13 cellular contexts compared by ENCODE assay signal in genomic region chr22:38943181-38943580, GRCh38. TPM values are rescaled to one million over a fixed set of nuclear protein-coding genes. Genes with fewer than 3 reads are reported as not detected.
DNase-seq lines count a peak whose midpoint lies in the region; ATAC-seq and TF ChIP-seq lines count a peak whose summit lies in the region.
"Had no signal": no experiment of that assay in that cellular context is flagged by ENCODE, and none has a peak within 500 bp of the region (broad histone marks: within the 10 kb centered on the region; RNA-seq: fewer than 3 reads in every experiment).

No MANE protein-coding gene starts in this region.

- no peak overlapping the region for H3K27ac Mint-ChIP-seq in activated naive CD8-positive, alpha-beta T cell
- peak overlapping the region; percentile 82 to 95 for H3K27ac Mint-ChIP-seq in natural killer cell treated with Interleukin-12 subunit alpha and Interleukin-12 subunit beta and Interleukin-15 and Interleukin-18, amount 100 ng/mL, for 72 hours

- no peak overlapping the region for H3K9ac ChIP-seq in HCT116 (ENCODE audit: low read length)
- no peak overlapping the region for H3K9ac ChIP-seq in neuronal stem cell (ENCODE audit: low read depth, low read length, poor library complexity)

- ATAC-seq in HCT116: 0 out of 2 replicates have a peak, but pooled peaks have one; percentile 42
- ATAC-seq in natural killer cell treated with Interleukin-12 subunit alpha and Interleukin-12 subunit beta and Interleukin-15 and Interleukin-18, amount 100 ng/mL, for 72 hours: no peak
- ATAC-seq in GM19463 (IDR thresholded peaks at IDR 0.05; ENCODE audit: unreplicated experiment): no peak
- ATAC-seq: A549; activated CD4-positive, CD25-positive, alpha-beta regulatory T cell treated with anti-CD3 and anti-CD28 coated beads, Interleukin-2, amount 50 U/mL, for 24 hours had no signal

- POLR2A ChIA-PET in HCT116 (lab: Charles Lee): no interaction called here

- no peak overlapping the region for H2BK15ac ChIP-seq in neuronal stem cell (ENCODE audit: low read length)

- no peak overlapping the region for H4K91ac ChIP-seq in neuronal stem cell (ENCODE audit: low read depth, low read length, poor library complexity)

- no peak overlapping the region for H3K18ac ChIP-seq in neuronal stem cell (ENCODE audit: low read length)

- H3K9me3 ChIP-seq in HCT116 (ENCODE audit: control insufficient read depth in 1 of 2, insufficient read depth in 1 of 2, low read depth in 1 of 2, low read length in 2 of 2): no peaks in the 10 kb centered on the region
- H3K9me3 ChIP-seq in neuronal stem cell (replicated peaks in 1 of 2; ENCODE audit: control insufficient read depth in 2 of 2, insufficient read depth in 1 of 2, low read depth in 1 of 2, low read length in 2 of 2): no peaks in the 10 kb centered on the region
- H3K9me3 ChIP-seq: A549 had no signal

- H3K23ac ChIP-seq in neuronal stem cell (ENCODE audit: low read depth, low read length, poor library complexity): no peak overlapping the region

- CTCF ChIA-PET in HCT116 (lab: Charles Lee): interaction anchor here (1.0 kb wide), 1 partner anchor 16 kb away, joined by 3 read pairs; no protein-coding TSS in a partner anchor

- TF ChIP-seq RAD21 in HCT116 (IDR thresholded peaks at IDR 0.05; ENCODE audit: low read depth): no peak

- H4K20me1 ChIP-seq in HCT116 (ENCODE audit: insufficient read depth): no peaks in the 10 kb centered on the region

- TF ChIP-seq CTCF in HCT116 (IDR thresholded peaks at IDR 0.05 in 2 of 3, conservative IDR thresholded peaks at IDR 0.05 in 1 of 3; ENCODE audit: borderline replicate concordance in 1 of 3, insufficient read depth in 1 of 3, low read depth in 2 of 3, low read length in 2 of 3): no peak

- no peak overlapping the region for H2BK5ac ChIP-seq in neuronal stem cell (ENCODE audit: low read length)

- intact Hi-C loops in HCT116 (cut with micrococcal nuclease): no loop called here

- H3K14ac ChIP-seq in neuronal stem cell (ENCODE audit: low read length): no peak overlapping the region

- no peak overlapping the region for H3K4ac ChIP-seq in neuronal stem cell (ENCODE audit: low read length)

- H3K27ac ChIP-seq in HCT116 (ENCODE audit: low read depth, low read length) (no peak overlapping the region), neuronal stem cell (replicated peaks; ENCODE audit: low read length) (no peak overlapping the region)
- H3K27ac ChIP-seq: A549, PC-9 had no signal

- RAD21 ChIA-PET in HCT116 (lab: Charles Lee; ENCODE audit: low non-redundant PET in 1 of 2, low total read pairs in 2 of 2, uncharacterized antibody in 2 of 2, unreplicated experiment in 2 of 2): no interaction called here

- DNase-seq in NCI-H2171 treated with DMSO at 0.1 percent for 48 hours (lab: John Stamatoyannopoulos, UW): peak; percentile 17
- DNase-seq in NCI-H2171 (lab: John Stamatoyannopoulos, UW): no peak
- no peak for DNase-seq in HCT116 (ENCODE audit: low read depth, low spot score)
- DNase-seq in natural killer cell treated with Interleukin-12 subunit alpha and Interleukin-12 subunit beta and Interleukin-15 and Interleukin-18, amount 100 ng/mL, for 72 hours (ENCODE audit: low spot score): no peak
- no peak for DNase-seq in neuronal stem cell (ENCODE audit: low spot score)
- DNase-seq in KG1 (lab: John Stamatoyannopoulos, UW): no peak
- DNase-seq: NCI-H1436, PC-9 had no signal

- H2AK5ac ChIP-seq in neuronal stem cell (ENCODE audit: low read depth, low read length): no peak overlapping the region

- H3K79me2 ChIP-seq in HCT116 (ENCODE audit: insufficient read depth, low read length): no peaks in the 10 kb centered on the region

- H3K36me3 Mint-ChIP-seq in activated naive CD8-positive, alpha-beta T cell: no peaks in the 10 kb centered on the region
- H3K36me3 Mint-ChIP-seq in natural killer cell treated with Interleukin-12 subunit alpha and Interleukin-12 subunit beta and Interleukin-15 and Interleukin-18, amount 100 ng/mL, for 72 hours: no peaks in the 10 kb centered on the region

- H3K4me1 Mint-ChIP-seq in activated naive CD8-positive, alpha-beta T cell (ENCODE audit: low read depth): peaks cover 36% of the 10 kb centered on the region
- H3K4me1 Mint-ChIP-seq in natural killer cell treated with Interleukin-12 subunit alpha and Interleukin-12 subunit beta and Interleukin-15 and Interleukin-18, amount 100 ng/mL, for 72 hours (ENCODE audit: low read depth in 2 of 2): peaks cover 36 to 63% of the 10 kb centered on the region in 2 donors

- H3K4me1 ChIP-seq in HCT116 (ENCODE audit: control insufficient read depth in 1 of 2, insufficient read depth in 2 of 2, low read length in 2 of 2) (peaks cover 0 to 5% of the 10 kb centered on the region in 2 experiments; a peak in 1 of 4 replicates), neuronal stem cell (ENCODE audit: control insufficient read depth in 2 of 2, insufficient read depth in 1 of 2, low read depth in 1 of 2, low read length in 2 of 2) (peaks cover 0 to 12% of the 10 kb centered on the region in 2 donors)
- H3K4me1 ChIP-seq: A549 had no signal

- H3K9me3 Mint-ChIP-seq in activated naive CD8-positive, alpha-beta T cell (ENCODE audit: low read depth): no peaks in the 10 kb centered on the region
- H3K9me3 Mint-ChIP-seq in natural killer cell treated with Interleukin-12 subunit alpha and Interleukin-12 subunit beta and Interleukin-15 and Interleukin-18, amount 100 ng/mL, for 72 hours: no peaks in the 10 kb centered on the region

- peaks cover 9% of the 10 kb centered on the region; the same call in 1 of the 2 replicates for H3K27me3 ChIP-seq in HCT116 (ENCODE audit: insufficient read depth, low read length)
- peaks cover 0 to 39% (median 0%) of the 10 kb centered on the region in 3 experiments for H3K27me3 ChIP-seq in neuronal stem cell (ENCODE audit: control insufficient read depth in 3 of 3, insufficient read depth in 3 of 3, low read depth in 1 of 3, low read length in 3 of 3)

- BruUV-seq in HCT116 (replicated peaks; lab: Mats Ljungman, UMichigan): no TSS peak

- H3K4me3 ChIP-seq in HCT116 (replicated peaks in 1 of 2; ENCODE audit: low read depth in 1 of 2, low read length in 2 of 2): no peak overlapping the region
- no peak overlapping the region for H3K4me3 ChIP-seq in neuronal stem cell (ENCODE audit: low read length in 2 of 2)
- H3K4me3 ChIP-seq: A549, PC-9 had no signal

- no peaks in the 10 kb centered on the region for H3K9me2 ChIP-seq in HCT116 (ENCODE audit: insufficient read depth)

- no peaks in the 10 kb centered on the region for H3K79me1 ChIP-seq in neuronal stem cell (ENCODE audit: low read depth, low read length)

- no peak overlapping the region for H2BK120ac ChIP-seq in neuronal stem cell (ENCODE audit: low read depth, low read length)

- no peak overlapping the region for H2BK12ac ChIP-seq in neuronal stem cell (ENCODE audit: low read length)

- TF ChIP-seq POLR2A in HCT116 (IDR thresholded peaks at IDR 0.05; ENCODE audit: borderline replicate concordance, extremely low read depth, insufficient read depth, insufficient read length): no peak

- peak overlapping the region; percentile 42 for H3K4me3 Mint-ChIP-seq in activated naive CD8-positive, alpha-beta T cell
- H3K4me3 Mint-ChIP-seq in natural killer cell treated with Interleukin-12 subunit alpha and Interleukin-12 subunit beta and Interleukin-15 and Interleukin-18, amount 100 ng/mL, for 72 hours: peak overlapping the region; percentile 78

- H3K27me3 Mint-ChIP-seq in activated naive CD8-positive, alpha-beta T cell: peaks cover 20% of the 10 kb centered on the region
- peaks cover 14 to 35% of the 10 kb centered on the region in 2 donors for H3K27me3 Mint-ChIP-seq in natural killer cell treated with Interleukin-12 subunit alpha and Interleukin-12 subunit beta and Interleukin-15 and Interleukin-18, amount 100 ng/mL, for 72 hours

- H2AFZ ChIP-seq in HCT116 (ENCODE audit: low read depth, low read length, poor library complexity, severe bottlenecking): no peak overlapping the region
- no peak overlapping the region for H2AFZ ChIP-seq in neuronal stem cell (ENCODE audit: low read length)
- H2AFZ ChIP-seq: PC-9 had no signal

- WGBS in neuronal stem cell (ENCODE audit: extremely low coverage in 2 of 2, insufficient read length in 2 of 2, insufficient replicate concordance in 1 of 2), 2 donors: no CpG with 5 or more reads among the region's 10 CpGs

- H3K4me2 ChIP-seq in HCT116 (ENCODE audit: low read length): no peak overlapping the region
- no peak overlapping the region for H3K4me2 ChIP-seq in neuronal stem cell (ENCODE audit: insufficient read depth, low read length, poor library complexity, severe bottlenecking)
- H3K4me2 ChIP-seq: A549, PC-9 had no signal

- H4K8ac ChIP-seq in neuronal stem cell (ENCODE audit: low read depth, low read length): no peak overlapping the region

- no peaks in the 10 kb centered on the region for H3K36me3 ChIP-seq in HCT116 (ENCODE audit: control insufficient read depth in 1 of 2, insufficient read depth in 2 of 2, low read length in 2 of 2)
- H3K36me3 ChIP-seq in neuronal stem cell (replicated peaks in 1 of 2; ENCODE audit: control insufficient read depth in 2 of 2, insufficient read depth in 2 of 2, low read length in 2 of 2): no peaks in the 10 kb centered on the region

TF ChIP-seq in HCT116, 20 proteins besides CTCF, POLR2A, EP300 and RAD21:
- TF ChIP-seq FOSL1 (IDR thresholded peaks at IDR 0.05; ENCODE audit: low read depth) (no peak), EZH2 (IDR thresholded peaks at IDR 0.05) (no peak), JUND (IDR thresholded peaks at IDR 0.05) (no peak), SRF (IDR thresholded peaks at IDR 0.05; ENCODE audit: low read depth) (no peak), CEBPB (IDR thresholded peaks at IDR 0.05; ENCODE audit: low read depth) (no peak), SIN3A (IDR thresholded peaks at IDR 0.05; ENCODE audit: low read depth) (no peak), ZNF274 (IDR thresholded peaks at IDR 0.05; ENCODE audit: low read depth, low read length) (no peak), ATF3 (IDR thresholded peaks at IDR 0.05) (no peak)

RNA-seq across cellular contexts. Expression of gene APOBEC3A, which starts 14.2 kb away (rescaled TPM):
- not detected for total RNA-seq in HCT116 (2021; ENCODE audit: unreplicated experiment)
- not detected in 2 replicates for polyA plus RNA-seq in HCT116 (2012)
- total RNA-seq in natural killer cell treated with Interleukin-12 subunit alpha and Interleukin-12 subunit beta and Interleukin-15 and Interleukin-18, amount 100 ng/mL, for 72 hours: 1 to 10 TPM in 1 of 2 donors, not detected in 1; 3.3 TPM
- not detected for polyA plus RNA-seq in neuronal stem cell (2013, experiment 1 of 2)
- not detected for polyA plus RNA-seq in neuronal stem cell (2013, experiment 2 of 2)
- total RNA-seq: PC-9 had no signal
- polyA plus RNA-seq: A549, neural cell had no signal

RNA-seq across cellular contexts. Expression of gene APOBEC3B, which starts 39.0 kb away (rescaled TPM):
- 10.3 TPM for total RNA-seq in HCT116 (2021; ENCODE audit: unreplicated experiment)
- 33.4 and 35.2 TPM in 2 replicates for polyA plus RNA-seq in HCT116 (2012)
- 10 to 100 TPM in 1 of 2 donors, under 1 TPM in 1; 0.64 to 12.4 TPM for total RNA-seq in natural killer cell treated with Interleukin-12 subunit alpha and Interleukin-12 subunit beta and Interleukin-15 and Interleukin-18, amount 100 ng/mL, for 72 hours
- polyA plus RNA-seq in neuronal stem cell (2013, experiment 1 of 2): 2.9 TPM
- polyA plus RNA-seq in neuronal stem cell (2013, experiment 2 of 2): 2.8 TPM
- polyA plus RNA-seq: neural cell had no signal
